29 cellular contexts compared by ENCODE assay signal in the genomic region with DNA sequence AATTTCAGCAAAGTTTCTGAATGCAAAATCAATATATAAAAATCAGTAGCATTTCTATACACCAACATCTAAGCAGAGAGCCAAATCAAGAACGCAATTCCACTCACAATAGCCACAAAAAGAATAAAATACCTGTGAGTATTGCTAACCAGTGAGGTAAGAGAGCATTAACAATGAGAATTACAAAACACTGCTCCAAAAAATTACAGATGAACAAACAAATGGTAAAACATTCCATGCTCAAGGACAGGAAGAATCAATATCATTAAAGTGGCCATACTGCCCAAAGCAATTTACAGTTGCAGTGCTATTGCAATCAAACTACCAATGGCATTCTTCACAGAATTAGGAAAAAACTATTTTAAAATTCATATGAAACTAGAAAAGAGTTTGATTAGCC.
"Had no signal": no experiment of that assay in that cellular context is flagged by ENCODE, and none has a peak within 500 bp of the region (broad histone marks: within the 10 kb centered on the region; RNA-seq: fewer than 3 reads in every experiment).

No MANE protein-coding gene starts in this region.

- H3K27me3 ChIP-seq: stomach, suprapubic skin, testis, thyroid gland, tibial artery, tibial nerve, transverse colon, upper lobe of left lung, upper lobe of right lung, uterus, vagina had no signal

- H3K4me3 ChIP-seq: stomach, suprapubic skin, testis, thoracic aorta, thyroid gland, tibial artery, tibial nerve, transverse colon, upper lobe of left lung, upper lobe of right lung, uterus, vagina had no signal

- H3K4me1 Mint-ChIP-seq: stimulated activated effector memory CD8-positive, alpha-beta T cell treated with anti-CD3 and anti-CD28 coated beads, Interleukin-12 subunit alpha, Interleukin-12 subunit beta, amount 100 ng/mL, for 72 hours; stimulated activated memory B cell treated with anti-CD40 and anti-IgM and Interleukin-4, amounts not matched to agents 10 μg/mL and 1 μg/mL and 100 μg/mL, for 72 hours; stimulated activated naive B cell treated with anti-CD40 and anti-IgM and Interleukin-4, amounts not matched to agents 10 μg/mL and 1 μg/mL and 100 μg/mL, for 72 hours; stimulated activated naive CD8-positive, alpha-beta T cell treated with anti-CD3 and anti-CD28 coated beads, Interleukin-15, amount 100 ng/mL, for 72 hours had no signal

- H3K4me3 Mint-ChIP-seq: stimulated activated effector memory CD8-positive, alpha-beta T cell treated with anti-CD3 and anti-CD28 coated beads, Interleukin-12 subunit alpha, Interleukin-12 subunit beta, amount 100 ng/mL, for 72 hours; stimulated activated memory B cell treated with anti-CD40 and anti-IgM and Interleukin-4, amounts not matched to agents 10 μg/mL and 1 μg/mL and 100 μg/mL, for 72 hours; stimulated activated naive B cell treated with anti-CD40 and anti-IgM and Interleukin-4, amounts not matched to agents 10 μg/mL and 1 μg/mL and 100 μg/mL, for 72 hours; stimulated activated naive CD8-positive, alpha-beta T cell treated with anti-CD3 and anti-CD28 coated beads, Interleukin-15, amount 100 ng/mL, for 72 hours; stimulated activated naive CD8-positive, alpha-beta T cell treated with anti-CD3 and anti-CD28 coated beads, Interleukin-15, Interleukin-2, amounts not matched to agents 100 ng/mL and 50 ng/mL, for 24 hours; type B pancreatic cell had no signal

- H3K36me3 Mint-ChIP-seq: stimulated activated effector memory CD8-positive, alpha-beta T cell treated with anti-CD3 and anti-CD28 coated beads, Interleukin-12 subunit alpha, Interleukin-12 subunit beta, amount 100 ng/mL, for 72 hours had no signal

- H3K4me1 ChIP-seq: stomach, suprapubic skin, testis, thyroid gland, tibial artery, tibial nerve, transverse colon, upper lobe of left lung, upper lobe of right lung, uterus, vagina had no signal

- H3K36me3 ChIP-seq: transverse colon, upper lobe of right lung, uterus had no signal

- FAIRE-seq: urothelium cell line had no signal

- DNase-seq: stimulated activated CD4-positive, alpha-beta T cell treated with anti-CD3 and anti-CD28 coated beads, Interleukin-2, amount 100 ng/mL, for 48 hours; stimulated activated CD4-positive, alpha-beta T cell treated with anti-CD3 and anti-CD28 coated beads, Interleukin-4, amount 100 ng/mL, for 1 hour; stimulated activated CD4-positive, alpha-beta T cell treated with anti-CD3 and anti-CD28 coated beads, Interleukin-4, amount 100 ng/mL, for 24 hours; stimulated activated CD4-positive, alpha-beta T cell treated with anti-CD3 and anti-CD28 coated beads, Interleukin-4, amount 100 ng/mL, for 4 hours; stimulated activated CD8-positive, alpha-beta memory T cell treated with anti-CD3 and anti-CD28 coated beads, Interleukin-4, amount 100 ng/mL, for 48 hours; stimulated activated naive B cell treated with anti-CD40 and anti-IgM and Interleukin-4, amounts not matched to agents 10 μg/mL and 1 μg/mL and 100 μg/mL, for 72 hours; stimulated activated naive CD4-positive, alpha-beta T cell; stimulated activated naive CD4-positive, alpha-beta T cell treated with Interleukin-2 at 50 U/mL for 16 hours; stimulated activated naive CD8-positive, alpha-beta T cell treated with anti-CD3 and anti-CD28 coated beads, Interleukin-15, amount 100 ng/mL, for 72 hours; stimulated activated naive CD8-positive, alpha-beta T cell treated with anti-CD3 and anti-CD28 coated beads, Interleukin-15, Interleukin-2, amounts not matched to agents 100 U/mL and 50 U/mL, for 24 hours; stomach; substantia nigra; testis; thyroid gland; tibial artery; transverse colon; trophoblast cell; upper lobe of left lung; upper lobe of right lung; uterus had no signal

- H3K27me3 Mint-ChIP-seq: stimulated activated memory B cell treated with anti-CD40 and anti-IgM and Interleukin-4, amounts not matched to agents 10 μg/mL and 1 μg/mL and 100 μg/mL, for 72 hours; stimulated activated naive CD8-positive, alpha-beta T cell treated with anti-CD3 and anti-CD28 coated beads, Interleukin-15, Interleukin-2, amounts not matched to agents 100 ng/mL and 50 ng/mL, for 24 hours; type B pancreatic cell had no signal

- H3K27ac ChIP-seq: stomach, suprapubic skin, testis, thoracic aorta, thyroid gland, tibial artery, tibial nerve, transverse colon, upper lobe of left lung, upper lobe of right lung, uterus, vagina had no signal

- H3K9me3 ChIP-seq: stomach, suprapubic skin, testis, thoracic aorta, thyroid gland, tibial artery, transverse colon, upper lobe of left lung, upper lobe of right lung, uterus, vagina had no signal

- ATAC-seq: stimulated activated effector memory CD8-positive, alpha-beta T cell treated with anti-CD3 and anti-CD28 coated beads, Interleukin-12 subunit alpha, Interleukin-12 subunit beta, amount 100 ng/mL, for 72 hours; stimulated activated memory B cell treated with anti-CD40 and anti-IgM and Interleukin-4, amounts not matched to agents 10 μg/mL and 1 μg/mL and 100 μg/mL, for 72 hours; stimulated activated naive B cell treated with anti-CD40 and anti-IgM and Interleukin-4, amounts not matched to agents 10 μg/mL and 1 μg/mL and 100 μg/mL, for 72 hours; stimulated activated naive CD8-positive, alpha-beta T cell treated with anti-CD3 and anti-CD28 coated beads, Interleukin-15, amount 100 ng/mL, for 72 hours; stimulated activated naive CD8-positive, alpha-beta T cell treated with anti-CD3 and anti-CD28 coated beads, Interleukin-15, Interleukin-2, amounts not matched to agents 100 U/mL and 50 U/mL, for 24 hours; upper lobe of right lung had no signal

- H3K27ac Mint-ChIP-seq: stimulated activated effector memory CD8-positive, alpha-beta T cell treated with anti-CD3 and anti-CD28 coated beads, Interleukin-12 subunit alpha, Interleukin-12 subunit beta, amount 100 ng/mL, for 72 hours; stimulated activated memory B cell treated with anti-CD40 and anti-IgM and Interleukin-4, amounts not matched to agents 10 μg/mL and 1 μg/mL and 100 μg/mL, for 72 hours; stimulated activated naive B cell treated with anti-CD40 and anti-IgM and Interleukin-4, amounts not matched to agents 10 μg/mL and 1 μg/mL and 100 μg/mL, for 72 hours; stimulated activated naive CD8-positive, alpha-beta T cell treated with anti-CD3 and anti-CD28 coated beads, Interleukin-15, amount 100 ng/mL, for 72 hours; stimulated activated naive CD8-positive, alpha-beta T cell treated with anti-CD3 and anti-CD28 coated beads, Interleukin-15, Interleukin-2, amounts not matched to agents 100 ng/mL and 50 ng/mL, for 24 hours; type B pancreatic cell had no signal
